ENCODE assay signal across 19 cellular contexts in genomic region chr16:734208-734980, GRCh38.
"Had no signal": no experiment of that assay in that cellular context is flagged by ENCODE, and none has a peak within 500 bp of the region (broad histone marks: within the 10 kb centered on the region; RNA-seq: fewer than 3 reads in every experiment).

No MANE protein-coding gene starts in this region.

- H3K4me3 ChIP-seq: left lung, skin epidermis, stomach had no signal

- H3K27ac ChIP-seq: epithelial cell of prostate, foreskin keratinocyte, left lung, skin epidermis, stomach, WERI-Rb-1 had no signal

- DNase-seq: activated CD4-positive, alpha-beta T cell treated with anti-CD3 and anti-CD28 coated beads, Interleukin-2, amount 50 U/mL, for 4 hours; activated naive CD8-positive, alpha-beta T cell treated with anti-CD3 and anti-CD28 coated beads for 36 hours; amniotic stem cell; dermis blood vessel endothelial cell; effector memory CD4-positive, alpha-beta T cell; foreskin keratinocyte; hippocampal formation; islet precursor cell; midbrain; occipital lobe; stomach; T-helper 2 cell had no signal

- H3K4me1 Mint-ChIP-seq: nephron had no signal

- H3K9me3 ChIP-seq: left lung, stomach had no signal

- H3K27ac Mint-ChIP-seq: activated naive CD8-positive, alpha-beta T cell treated with anti-CD3 and anti-CD28 coated beads for 36 hours; nephron; progenitor cell of endocrine pancreas had no signal

- H3K4me3 Mint-ChIP-seq: activated naive CD8-positive, alpha-beta T cell treated with anti-CD3 and anti-CD28 coated beads for 36 hours; nephron had no signal

- ATAC-seq: foreskin keratinocyte, left lung, right cardiac atrium had no signal

- H3K27me3 Mint-ChIP-seq: activated naive CD8-positive, alpha-beta T cell treated with anti-CD3 and anti-CD28 coated beads for 36 hours; progenitor cell of endocrine pancreas had no signal

- H3K9me3 Mint-ChIP-seq: activated naive CD8-positive, alpha-beta T cell treated with anti-CD3 and anti-CD28 coated beads for 36 hours; nephron had no signal

- H3K27me3 ChIP-seq: foreskin keratinocyte had no signal
